Comparison of ENCODE assay signal across 1 cellular context in the genomic region with DNA sequence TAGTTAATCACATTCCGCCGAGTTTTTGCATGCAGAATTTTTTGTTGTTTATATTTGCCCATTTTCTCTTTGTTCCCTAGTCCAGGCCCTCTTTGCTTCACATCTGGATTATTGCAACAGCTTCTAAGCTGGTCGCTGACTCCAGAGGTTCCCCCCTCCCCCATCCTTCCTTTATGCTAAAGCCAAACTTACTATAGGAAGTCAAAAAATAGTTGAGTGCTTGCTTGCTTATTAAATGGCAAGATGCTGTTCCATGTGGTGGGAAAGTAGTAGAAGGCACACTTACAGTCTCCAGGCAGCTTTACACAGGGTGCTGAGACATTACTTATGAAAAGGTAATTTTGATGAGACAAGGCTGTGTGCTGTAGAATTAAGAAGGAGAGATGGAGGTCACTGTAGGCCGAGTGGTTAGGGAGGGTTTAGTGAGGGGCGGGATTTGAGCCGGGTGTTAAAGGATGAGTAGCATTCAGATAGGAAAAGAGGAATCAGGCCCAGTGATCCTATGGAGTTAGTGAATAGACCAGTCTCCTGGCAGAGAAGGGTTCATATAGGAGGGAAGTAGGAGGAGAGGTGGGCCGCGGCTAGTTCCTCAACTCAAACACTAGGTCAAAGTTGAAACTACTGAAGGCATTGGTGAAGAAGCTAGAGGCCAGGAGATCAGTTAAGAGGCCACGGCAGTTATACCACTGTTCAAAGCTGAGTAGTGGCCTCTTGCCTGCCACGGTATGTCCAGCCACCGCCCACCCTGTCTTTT.
TF ChIP-seq lines count a peak whose summit lies in the region.

No MANE protein-coding gene starts in this region.

TF ChIP-seq in GM23338, 12 proteins besides CTCF, POLR2A, EP300 and RAD21:
- TF ChIP-seq, protein P1, sequence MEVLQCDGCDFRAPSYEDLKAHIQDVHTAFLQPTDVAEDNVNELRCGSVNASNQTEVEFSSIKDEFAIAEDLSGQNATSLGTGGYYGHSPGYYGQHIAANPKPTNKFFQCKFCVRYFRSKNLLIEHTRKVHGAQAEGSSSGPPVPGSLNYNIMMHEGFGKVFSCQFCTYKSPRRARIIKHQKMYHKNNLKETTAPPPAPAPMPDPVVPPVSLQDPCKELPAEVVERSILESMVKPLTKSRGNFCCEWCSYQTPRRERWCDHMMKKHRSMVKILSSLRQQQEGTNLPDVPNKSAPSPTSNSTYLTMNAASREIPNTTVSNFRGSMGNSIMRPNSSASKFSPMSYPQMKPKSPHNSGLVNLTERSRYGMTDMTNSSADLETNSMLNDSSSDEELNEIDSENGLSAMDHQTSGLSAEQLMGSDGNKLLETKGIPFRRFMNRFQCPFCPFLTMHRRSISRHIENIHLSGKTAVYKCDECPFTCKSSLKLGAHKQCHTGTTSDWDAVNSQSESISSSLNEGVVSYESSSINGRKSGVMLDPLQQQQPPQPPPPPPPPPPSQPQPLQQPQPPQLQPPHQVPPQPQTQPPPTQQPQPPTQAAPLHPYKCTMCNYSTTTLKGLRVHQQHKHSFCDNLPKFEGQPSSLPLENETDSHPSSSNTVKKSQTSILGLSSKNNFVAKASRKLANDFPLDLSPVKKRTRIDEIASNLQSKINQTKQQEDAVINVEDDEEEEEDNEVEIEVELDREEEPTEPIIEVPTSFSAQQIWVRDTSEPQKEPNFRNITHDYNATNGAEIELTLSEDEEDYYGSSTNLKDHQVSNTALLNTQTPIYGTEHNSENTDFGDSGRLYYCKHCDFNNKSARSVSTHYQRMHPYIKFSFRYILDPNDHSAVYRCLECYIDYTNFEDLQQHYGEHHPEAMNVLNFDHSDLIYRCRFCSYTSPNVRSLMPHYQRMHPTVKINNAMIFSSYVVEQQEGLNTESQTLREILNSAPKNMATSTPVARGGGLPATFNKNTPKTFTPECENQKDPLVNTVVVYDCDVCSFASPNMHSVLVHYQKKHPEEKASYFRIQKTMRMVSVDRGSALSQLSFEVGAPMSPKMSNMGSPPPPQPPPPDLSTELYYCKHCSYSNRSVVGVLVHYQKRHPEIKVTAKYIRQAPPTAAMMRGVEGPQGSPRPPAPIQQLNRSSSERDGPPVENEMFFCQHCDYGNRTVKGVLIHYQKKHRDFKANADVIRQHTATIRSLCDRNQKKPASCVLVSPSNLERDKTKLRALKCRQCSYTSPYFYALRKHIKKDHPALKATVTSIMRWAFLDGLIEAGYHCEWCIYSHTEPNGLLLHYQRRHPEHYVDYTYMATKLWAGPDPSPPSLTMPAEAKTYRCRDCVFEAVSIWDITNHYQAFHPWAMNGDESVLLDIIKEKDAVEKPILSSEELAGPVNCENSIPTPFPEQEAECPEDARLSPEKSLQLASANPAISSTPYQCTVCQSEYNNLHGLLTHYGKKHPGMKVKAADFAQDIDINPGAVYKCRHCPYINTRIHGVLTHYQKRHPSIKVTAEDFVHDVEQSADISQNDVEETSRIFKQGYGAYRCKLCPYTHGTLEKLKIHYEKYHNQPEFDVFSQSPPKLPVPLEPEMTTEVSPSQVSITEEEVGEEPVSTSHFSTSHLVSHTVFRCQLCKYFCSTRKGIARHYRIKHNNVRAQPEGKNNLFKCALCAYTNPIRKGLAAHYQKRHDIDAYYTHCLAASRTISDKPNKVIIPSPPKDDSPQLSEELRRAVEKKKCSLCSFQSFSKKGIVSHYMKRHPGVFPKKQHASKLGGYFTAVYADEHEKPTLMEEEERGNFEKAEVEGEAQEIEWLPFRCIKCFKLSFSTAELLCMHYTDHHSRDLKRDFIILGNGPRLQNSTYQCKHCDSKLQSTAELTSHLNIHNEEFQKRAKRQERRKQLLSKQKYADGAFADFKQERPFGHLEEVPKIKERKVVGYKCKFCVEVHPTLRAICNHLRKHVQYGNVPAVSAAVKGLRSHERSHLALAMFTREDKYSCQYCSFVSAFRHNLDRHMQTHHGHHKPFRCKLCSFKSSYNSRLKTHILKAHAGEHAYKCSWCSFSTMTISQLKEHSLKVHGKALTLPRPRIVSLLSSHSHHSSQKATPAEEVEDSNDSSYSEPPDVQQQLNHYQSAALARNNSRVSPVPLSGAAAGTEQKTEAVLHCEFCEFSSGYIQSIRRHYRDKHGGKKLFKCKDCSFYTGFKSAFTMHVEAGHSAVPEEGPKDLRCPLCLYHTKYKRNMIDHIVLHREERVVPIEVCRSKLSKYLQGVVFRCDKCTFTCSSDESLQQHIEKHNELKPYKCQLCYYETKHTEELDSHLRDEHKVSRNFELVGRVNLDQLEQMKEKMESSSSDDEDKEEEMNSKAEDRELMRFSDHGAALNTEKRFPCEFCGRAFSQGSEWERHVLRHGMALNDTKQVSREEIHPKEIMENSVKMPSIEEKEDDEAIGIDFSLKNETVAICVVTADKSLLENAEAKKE (CRISPR knock-in tag; IDR thresholded peaks at IDR 0.05): no peak
- TF ChIP-seq ZNF331 (CRISPR knock-in tag; IDR thresholded peaks at IDR 0.05; ENCODE audit: low read depth) (no peak), JUNB (IDR thresholded peaks at IDR 0.05; ENCODE audit: unreplicated experiment) (no peak), EZH2 (IDR thresholded peaks at IDR 0.05; ENCODE audit: low read depth, unreplicated experiment) (no peak), EZH2phosphoT487 (IDR thresholded peaks at IDR 0.05; ENCODE audit: unreplicated experiment) (no peak), CREB1 (CRISPR knock-in tag; IDR thresholded peaks at IDR 0.05; ENCODE audit: low read depth) (no peak), ETS1 (IDR thresholded peaks at IDR 0.05) (no peak), REST (IDR thresholded peaks at IDR 0.05; ENCODE audit: unreplicated experiment) (no peak), POLR2AphosphoS5 (IDR thresholded peaks at IDR 0.05; ENCODE audit: low read depth) (no peak), ZNF114 (CRISPR knock-in tag; IDR thresholded peaks at IDR 0.05) (no peak), NANOG (IDR thresholded peaks at IDR 0.05; ENCODE audit: borderline replicate concordance) (no peak), STAT1 (IDR thresholded peaks at IDR 0.05; ENCODE audit: unreplicated experiment) (no peak)
